ENCODE assay signal across 36 cellular contexts in the genomic region with DNA sequence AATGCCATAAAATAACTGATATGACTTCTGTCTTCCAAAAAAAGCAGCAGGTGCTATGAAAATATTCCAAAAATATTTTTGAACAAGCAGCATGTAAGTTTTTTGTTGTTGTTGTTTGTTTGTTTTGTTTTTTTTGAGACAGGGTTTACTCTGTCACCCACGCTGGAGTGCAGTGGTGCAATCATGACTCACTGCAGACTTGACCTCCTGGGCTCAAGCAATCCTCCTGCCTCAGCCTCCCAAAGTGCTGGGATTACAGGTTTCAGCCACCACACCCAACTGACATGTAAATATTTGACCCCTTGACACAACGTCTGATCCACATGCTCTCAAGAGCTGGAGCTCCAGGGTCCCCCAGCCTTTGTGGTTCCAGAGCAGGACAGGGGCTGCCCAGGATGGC.
"Had no signal": no experiment of that assay in that cellular context is flagged by ENCODE, and none has a peak within 500 bp of the region (broad histone marks: within the 10 kb centered on the region; RNA-seq: fewer than 3 reads in every experiment).

No MANE protein-coding gene starts in this region.

- H3K4me1 Mint-ChIP-seq: activated B cell treated with CpG ODN at 0.5 μM for 24 hours; activated CD4-positive, alpha-beta T cell treated with anti-CD3 and anti-CD28 coated beads, Interleukin-2, amount 10 ng/mL, durations not matched to agents 24 days and 14 days; activated naive CD8-positive, alpha-beta T cell treated with anti-CD3 and anti-CD28 coated beads for 36 hours had no signal

- H3K27ac Mint-ChIP-seq: activated B cell treated with CpG ODN at 0.5 μM for 24 hours; activated CD4-positive, alpha-beta memory T cell treated with anti-CD3 and anti-CD28 coated beads for 36 hours; activated CD4-positive, alpha-beta T cell treated with anti-CD3 and anti-CD28 coated beads, Interleukin-2, amount 10 ng/mL, durations not matched to agents 24 days and 14 days; activated CD8-positive, alpha-beta T cell treated with anti-CD3 and anti-CD28 coated beads for 36 hours; activated naive CD4-positive, alpha-beta T cell treated with anti-CD3 and anti-CD28 coated beads for 36 hours; activated naive CD4-positive, alpha-beta T cell treated with anti-CD3 and anti-CD28 coated beads, Interleukin-2, amount 50 U/mL, for 72 hours; activated naive CD8-positive, alpha-beta T cell treated with anti-CD3 and anti-CD28 coated beads for 36 hours; activated T-cell treated with anti-CD3 and anti-CD28 coated beads, Interleukin-2, amount 50 U/mL, for 72 hours; activated T-helper 1 cell treated with anti-CD3 and anti-CD28 coated beads, Interleukin-12 subunit alpha, Interleukin-12 subunit beta, Interleukin-2, Interleukin-4 antibody, amounts not matched to agents 30 ng/mL and 10 ng/mL and 1 ng/mL, durations not matched to agents 14 hours and 24 hours and 36 hours; activated T-helper 17 cell treated with anti-CD3 and anti-CD28 coated beads, Interleukin-2, amount 50 U/mL, for 72 hours; T-helper 1 cell treated with Interleukin-12 subunit alpha and Interleukin-12 subunit beta and Interleukin-4 antibody, amounts not matched to agents 30 μg/mL and 1 μg/mL, for 36 hours; T-helper 2 cell treated with Interferon-gamma antibody and Interleukin-4, amounts not matched to agents 5 μg/mL and 100 μg/mL, for 36 hours had no signal

- H3K4me3 Mint-ChIP-seq: activated B cell treated with CpG ODN at 0.5 μM for 24 hours; activated CD4-positive, alpha-beta memory T cell treated with anti-CD3 and anti-CD28 coated beads for 36 hours; activated CD4-positive, alpha-beta T cell treated with anti-CD3 and anti-CD28 coated beads, Interleukin-2, amount 10 ng/mL, durations not matched to agents 24 days and 14 days; activated CD8-positive, alpha-beta T cell treated with anti-CD3 and anti-CD28 coated beads for 36 hours; activated naive CD4-positive, alpha-beta T cell treated with anti-CD3 and anti-CD28 coated beads for 36 hours; activated naive CD8-positive, alpha-beta T cell treated with anti-CD3 and anti-CD28 coated beads for 36 hours; activated T-cell treated with anti-CD3 and anti-CD28 coated beads, Interleukin-2, amount 50 U/mL, for 4 hours; activated T-cell treated with anti-CD3 and anti-CD28 coated beads, Interleukin-2, amount 50 U/mL, for 72 hours; activated T-helper 1 cell treated with anti-CD3 and anti-CD28 coated beads, Interleukin-12 subunit alpha, Interleukin-12 subunit beta, Interleukin-2, Interleukin-4 antibody, amounts not matched to agents 30 ng/mL and 10 ng/mL and 1 ng/mL, durations not matched to agents 14 hours and 24 hours and 36 hours; activated T-helper 17 cell treated with anti-CD3 and anti-CD28 coated beads, Interleukin-2, amount 50 U/mL, for 72 hours; T-helper 1 cell treated with Interleukin-12 subunit alpha and Interleukin-12 subunit beta and Interleukin-4 antibody, amounts not matched to agents 30 μg/mL and 1 μg/mL, for 36 hours; T-helper 2 cell treated with Interferon-gamma antibody and Interleukin-4, amounts not matched to agents 5 μg/mL and 100 μg/mL, for 36 hours had no signal

- H3K36me3 ChIP-seq: adrenal gland, brain microvascular endothelial cell, breast epithelium had no signal

- H3K4me1 ChIP-seq: adrenal gland, body of pancreas, breast epithelium had no signal

- H3K27me3 ChIP-seq: adrenal gland, body of pancreas, brain microvascular endothelial cell, breast epithelium had no signal

- FAIRE-seq: astrocyte, TTC549 had no signal

- H3K27me3 Mint-ChIP-seq: activated B cell treated with CpG ODN at 0.5 μM for 24 hours; activated CD4-positive, alpha-beta memory T cell treated with anti-CD3 and anti-CD28 coated beads for 36 hours; activated CD4-positive, alpha-beta T cell treated with anti-CD3 and anti-CD28 coated beads, Interleukin-2, amount 10 ng/mL, durations not matched to agents 24 days and 14 days; activated CD8-positive, alpha-beta T cell treated with anti-CD3 and anti-CD28 coated beads for 36 hours; activated naive CD8-positive, alpha-beta T cell treated with anti-CD3 and anti-CD28 coated beads for 36 hours; activated T-helper 17 cell treated with anti-CD3 and anti-CD28 coated beads, Interleukin-2, amount 50 U/mL, for 72 hours had no signal

- H3K4me3 ChIP-seq: adrenal gland, body of pancreas, breast epithelium had no signal

- H3K9me3 ChIP-seq: adrenal gland had no signal

- H3K27ac ChIP-seq: adrenal gland, body of pancreas, brain microvascular endothelial cell, breast epithelium, VCaP had no signal

- ATAC-seq: activated CD8-positive, alpha-beta T cell treated with anti-CD3 and anti-CD28 coated beads for 36 hours; activated naive CD4-positive, alpha-beta T cell treated with anti-CD3 and anti-CD28 coated beads, Interleukin-2, amount 50 U/mL, for 72 hours; activated T-cell treated with anti-CD3 and anti-CD28 coated beads, Interleukin-2, amount 50 U/mL, for 4 hours; activated T-cell treated with anti-CD3 and anti-CD28 coated beads, Interleukin-2, amount 50 U/mL, for 72 hours; activated T-helper 17 cell treated with anti-CD3 and anti-CD28 coated beads, Interleukin-2, amount 50 U/mL, for 72 hours; body of pancreas had no signal

- DNase-seq: activated B cell treated with CpG ODN at 0.5 μM for 24 hours; activated CD4-positive, alpha-beta memory T cell treated with anti-CD3 and anti-CD28 coated beads for 36 hours; activated CD4-positive, alpha-beta T cell treated with anti-CD3 and anti-CD28 coated beads for 4 hours; activated CD4-positive, alpha-beta T cell treated with anti-CD3 and anti-CD28 coated beads, Interleukin-2, amount 10 ng/mL, durations not matched to agents 24 days and 14 days; activated CD4-positive, alpha-beta T cell treated with anti-CD3 and anti-CD28 coated beads, Interleukin-2, amount 50 U/mL, for 1 hour; activated CD4-positive, alpha-beta T cell treated with anti-CD3 and anti-CD28 coated beads, Interleukin-2, amount 50 U/mL, for 4 hours; activated CD4-positive, CD25-positive, alpha-beta regulatory T cell treated with anti-CD3 and anti-CD28 coated beads, Interleukin-2, amount 50 U/mL, for 72 hours; activated CD8-positive, alpha-beta memory T cell treated with anti-CD3 and anti-CD28 coated beads, Interleukin-2, amount 50 U/mL, for 4 hours; activated CD8-positive, alpha-beta T cell treated with anti-CD3 and anti-CD28 coated beads for 36 hours; activated effector memory CD4-positive, alpha-beta T cell treated with anti-CD3 and anti-CD28 coated beads, Interleukin-2, amount 50 U/mL, for 16 hours; activated gamma-delta T cell treated with Interleukin-2 at 50 U/mL for 16 hours; activated naive CD4-positive, alpha-beta T cell; activated naive CD4-positive, alpha-beta T cell treated with anti-CD3 and anti-CD28 coated beads for 36 hours; activated naive CD4-positive, alpha-beta T cell treated with anti-CD3 and anti-CD28 coated beads, Interleukin-2, amount 50 U/mL, for 16 hours; activated naive CD8-positive, alpha-beta T cell treated with anti-CD3 and anti-CD28 coated beads for 36 hours; activated T-cell treated with anti-CD3 and anti-CD28 coated beads for 4 hours; activated T-cell treated with anti-CD3 and anti-CD28 coated beads, Interleukin-2, amount 50 U/mL, for 1 hour; activated T-cell treated with anti-CD3 and anti-CD28 coated beads, Interleukin-2, amount 50 U/mL, for 4 hours; activated T-cell treated with anti-CD3 and anti-CD28 coated beads, Interleukin-2, amount 50 U/mL, for 72 hours; adrenal gland; amniotic stem cell; body of pancreas; brain microvascular endothelial cell; central memory CD4-positive, alpha-beta T cell; T-helper 1 cell; T-helper 2 cell; T-helper 9 cell had no signal
